Comparison of ENCODE assay signal across 8 cellular contexts in genomic region chr9:764105-764524, GRCh38.
DNase-seq lines count a peak whose midpoint lies in the region; ATAC-seq and TF ChIP-seq lines count a peak whose summit lies in the region.

No MANE protein-coding gene starts in this region.

- no peak overlapping the region for H3K4me3 ChIP-seq in foreskin fibroblast (ENCODE audit: low read depth in 1 of 2, low read length in 2 of 2)
- peak overlapping the region; percentile 63 for H3K4me3 ChIP-seq in osteoblast (ENCODE audit: insufficient read depth, low read length)

- no peaks in the 10 kb centered on the region for H3K9me3 ChIP-seq in osteoblast (ENCODE audit: low read depth, low read length)

- peaks cover 12% of the 10 kb centered on the region for H3K4me1 ChIP-seq in osteoblast (ENCODE audit: insufficient read depth, low read length)

- TF ChIP-seq CTCF in foreskin fibroblast (IDR thresholded peaks at IDR 0.05; ENCODE audit: low read depth, low read length) = peak; percentile 83
- peak; percentile 99 for TF ChIP-seq CTCF in osteoblast (IDR thresholded peaks at IDR 0.05; ENCODE audit: extremely low read depth, low read depth, low read length)

- no peaks in the 10 kb centered on the region for H3K79me2 ChIP-seq in osteoblast (ENCODE audit: insufficient read depth, low read length)

- H2AFZ ChIP-seq in osteoblast (ENCODE audit: low read length) = peak overlapping the region; percentile 90

- H3K27me3 ChIP-seq in osteoblast (ENCODE audit: insufficient read depth, low read length) = peaks cover 10% of the 10 kb centered on the region

- H3K36me3 ChIP-seq in osteoblast (ENCODE audit: insufficient read depth, low read length) = no peaks in the 10 kb centered on the region

- ATAC-seq in HG02870 (IDR thresholded peaks at IDR 0.05; ENCODE audit: unreplicated experiment) = peak; percentile 80

- DNase-seq in stimulated activated CD4-positive, alpha-beta T cell treated with anti-CD3 and anti-CD28 coated beads, Interleukin-12 subunit alpha, Interleukin-12 subunit beta, amount 100 ng/mL, for 24 hours (ENCODE audit: low read depth in 2 of 2) = peak; percentile 3 to 8
- no peak for DNase-seq in stimulated activated CD4-positive, alpha-beta T cell treated with anti-CD3 and anti-CD28 coated beads, Interleukin-4, amount 100 ng/mL, for 1 hour
- DNase-seq in NCI-H345 (lab: John Stamatoyannopoulos, UW) (peak; percentile 38), foreskin fibroblast (peak; percentile 33 to 75), osteoblast (ENCODE audit: insufficient read length, low spot score, missing footprints) (peak; percentile 91), NCI-H2029 treated with DMSO at 0.1 percent for 48 hours (lab: John Stamatoyannopoulos, UW) (no peak)
- peak; percentile 41 to 54 for DNase-seq in activated CD4-positive, alpha-beta T cell treated with anti-CD3 and anti-CD28 coated beads, Interleukin-2, amount 50 U/mL, for 48 hours

- H3K27ac ChIP-seq in osteoblast (ENCODE audit: low read depth, low read length) = no peak overlapping the region

- peak overlapping the region; percentile 83 for H3K4me2 ChIP-seq in osteoblast (ENCODE audit: insufficient read depth, low read length)

- no peaks in the 10 kb centered on the region for H4K20me1 ChIP-seq in osteoblast (ENCODE audit: insufficient read depth, low read length)

Comparison
In these comparisons a context has a peak if more than half of its experiments do, and no peak if none do; other contexts are left out.
1. DNase-seq: peak in stimulated activated CD4-positive, alpha-beta T cell treated with anti-CD3 and anti-CD28 coated beads, Interleukin-12 subunit alpha, Interleukin-12 subunit beta, amount 100 ng/mL, for 24 hours (2 of 2), NCI-H345 (single experiment), activated CD4-positive, alpha-beta T cell treated with anti-CD3 and anti-CD28 coated beads, Interleukin-2, amount 50 U/mL, for 48 hours (2 of 2), foreskin fibroblast (2 of 2) and osteoblast (single experiment); none in stimulated activated CD4-positive, alpha-beta T cell treated with anti-CD3 and anti-CD28 coated beads, Interleukin-4, amount 100 ng/mL, for 1 hour (single experiment) and NCI-H2029 treated with DMSO at 0.1 percent for 48 hours (single experiment).